Comparison of ENCODE assay signal across 8 cellular contexts in genomic region chr7:25851332-25852248, GRCh38.
DNase-seq lines count a peak whose midpoint lies in the region; ATAC-seq and TF ChIP-seq lines count a peak whose summit lies in the region.

No MANE protein-coding gene starts in this region.

- ATAC-seq in GM19023 (IDR thresholded peaks at IDR 0.05; ENCODE audit: unreplicated experiment): peak; percentile 66

- H3K9me3 ChIP-seq in HUES6 (ENCODE audit: control insufficient read depth, insufficient read depth, low read depth, low read length): no peaks in the 10 kb centered on the region
- H3K9me3 ChIP-seq in tibial nerve: no peaks in the 10 kb centered on the region

- peak overlapping the region; percentile 61 for H3K9ac ChIP-seq in HUES6 (ENCODE audit: low read length)

- H3K36me3 Mint-ChIP-seq in nephron progenitor cell (ENCODE audit: low read depth): no peaks in the 10 kb centered on the region

- peak overlapping the region; percentile 99 for H3K27ac Mint-ChIP-seq in nephron progenitor cell

- H3K27ac ChIP-seq in HUES6 (ENCODE audit: low read depth, low read length): no peak overlapping the region
- peak overlapping the region; percentile 64 to 90 (median 76) for H3K27ac ChIP-seq in tibial nerve

- H3K27me3 ChIP-seq in HUES6 (ENCODE audit: control insufficient read depth, insufficient read depth, low read length) (peaks cover 34% of the 10 kb centered on the region), tibial nerve (peaks cover 3 to 62% of the 10 kb centered on the region in 2 donors)

- TF ChIP-seq CTCF in foreskin fibroblast (IDR thresholded peaks at IDR 0.05; ENCODE audit: low read depth, low read length) (peak; percentile 89), nephron progenitor cell (IDR thresholded peaks at IDR 0.05) (peak; percentile 89), tibial nerve (IDR thresholded peaks at IDR 0.05) (peak; percentile 70 to 92 (median 73))

- H3K4me3 ChIP-seq in HUES6 (ENCODE audit: low read depth, low read length) (peak overlapping the region; percentile 55), foreskin fibroblast (ENCODE audit: low read depth in 1 of 2, low read length in 2 of 2) (no peak overlapping the region), tibial nerve (peak overlapping the region in 3 of 4 donors; percentile 18 to 38 (median 24))

- no peaks in the 10 kb centered on the region for H3K9me3 Mint-ChIP-seq in nephron progenitor cell

- H3K36me3 ChIP-seq in HUES6 (ENCODE audit: control insufficient read depth, insufficient read depth, low read length) (no peaks in the 10 kb centered on the region), tibial nerve (no peaks in the 10 kb centered on the region)

- peak in 1 of 2 donors; percentile 77 for TF ChIP-seq EP300 in tibial nerve (IDR thresholded peaks at IDR 0.05)

- H3K4me1 ChIP-seq in HUES6 (ENCODE audit: control insufficient read depth, insufficient read depth, low read length) (peaks cover 31% of the 10 kb centered on the region; the same call in 1 of the 2 replicates), tibial nerve (peaks cover 4 to 85% (median 23%) of the 10 kb centered on the region in 4 donors)

- H3K4me1 Mint-ChIP-seq in nephron progenitor cell: peaks cover 76% of the 10 kb centered on the region

- H3K27me3 Mint-ChIP-seq in nephron progenitor cell (ENCODE audit: low read depth, poor library complexity): peaks cover 2% of the 10 kb centered on the region

- no peak for TF ChIP-seq POLR2A in tibial nerve (IDR thresholded peaks at IDR 0.05)

- peak overlapping the region; percentile 73 for H3K4me3 Mint-ChIP-seq in nephron progenitor cell

- 32 to 36% methylated on average over 34 of the region's 34 CpGs for WGBS in tibial nerve, 2 donors

- DNase-seq in Ammon's horn (ENCODE audit: low spot score) (peak; percentile 87), OCI-M1 (lab: John Stamatoyannopoulos, UW) (peak; percentile 75), foreskin fibroblast (peak; percentile 78 to 91), nephron progenitor cell (peak; percentile 88), tibial nerve (ENCODE audit: low spot score in 2 of 2) (peak; percentile 89 to 94)
- peak; percentile 17 to 18 for DNase-seq in activated T-helper 1 cell treated with anti-CD3 and anti-CD28 coated beads, Interleukin-2, amount 50 U/mL, for 16 hours (ENCODE audit: low read depth in 1 of 2, low spot score in 1 of 2)

Comparison
In these comparisons a context has a peak if more than half of its experiments do, and no peak if none do; other contexts are left out.
1. DNase-seq: peak in every context shown above with its lines; median percentile 92 in tibial nerve; 88 in nephron progenitor cell; 87 in Ammon's horn; 84 in foreskin fibroblast; 75 in OCI-M1; 18 in activated T-helper 1 cell treated with anti-CD3 and anti-CD28 coated beads, Interleukin-2, amount 50 U/mL, for 16 hours.
2. H3K4me3 ChIP-seq: peak in HUES6 (single experiment) and tibial nerve (3 of 4); none in foreskin fibroblast (0 of 2).
3. Peak in every context shown above with its lines, with median percentiles within 50 percentile points of each other: CTCF ChIP-seq.